ENCODE assay signal across 27 cellular contexts in the genomic region with DNA sequence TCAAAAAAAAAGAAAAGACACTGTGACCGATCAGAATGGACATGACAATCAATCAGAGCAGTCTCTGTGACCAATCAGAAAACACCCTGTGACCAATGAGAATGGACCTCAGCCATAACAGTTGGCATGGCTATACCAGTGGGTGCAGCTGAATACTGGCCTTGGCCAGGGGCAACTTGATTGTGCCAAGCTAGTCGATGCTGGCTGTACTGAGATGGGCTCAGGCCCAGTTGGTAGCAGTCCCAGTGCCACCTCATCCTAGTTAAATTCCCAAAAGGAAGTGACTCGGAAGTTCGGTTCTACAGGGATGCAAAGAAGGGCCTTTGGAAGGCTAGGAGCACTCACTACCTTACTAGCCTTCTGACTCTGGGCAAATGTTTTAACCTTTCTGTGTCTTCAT. TPM values are rescaled to one million over a fixed set of nuclear protein-coding genes. Genes with fewer than 3 reads are reported as not detected.
A peak's percentile ranks its signal among the peaks of the same experiment; 100 is the strongest.
DNase-seq lines count a peak whose midpoint lies in the region; FAIRE-seq lines count a peak whose summit lies in the region.
"Had no signal": no experiment of that assay in that cellular context is flagged by ENCODE, and none has a peak within 500 bp of the region (broad histone marks: within the 10 kb centered on the region; RNA-seq: fewer than 3 reads in every experiment).

No MANE protein-coding gene starts in this region.

- peak; percentile 35 for DNase-seq in ELR (ENCODE audit: low read depth)
- DNase-seq in M059J (ENCODE audit: low read depth), result peak; percentile 62
- peak; percentile 5 for DNase-seq in fibroblast of peridontal ligament (ENCODE audit: extremely low read depth)
- DNase-seq in putamen (ENCODE audit: low spot score), result peak; percentile 50
- no peak for DNase-seq in frontal cortex (ENCODE audit: low spot score in 2 of 2)
- DNase-seq in HUDEP-2 (lab: John Stamatoyannopoulos, UW; ENCODE audit: unreplicated experiment in 76 of 76), result no peak
- DNase-seq in activated T-cell treated with anti-CD3 and anti-CD28 coated beads, Interleukin-2, amount 50 U/mL, for 1 hour, result no peak
- DNase-seq: activated CD4-positive, alpha-beta T cell treated with anti-CD3 and anti-CD28 coated beads for 36 hours; activated CD8-positive, alpha-beta T cell treated with anti-CD3 and anti-CD28 coated beads, Interleukin-2, amount 10 ng/mL, durations not matched to agents 7 days and 5 days; activated effector memory CD4-positive, alpha-beta T cell treated with Interleukin-2 at 50 U/mL for 16 hours; activated T-cell treated with anti-CD3 and anti-CD28 coated beads for 4 hours; CD4-positive, alpha-beta memory T cell; central memory CD4-positive, alpha-beta T cell; gastrocnemius medialis; MM.1S; mucosa of descending colon; NCI-H1436; NCI-H2107; ovary; retina; stimulated activated CD4-positive, alpha-beta T cell treated with anti-CD3 and anti-CD28 coated beads, Interleukin-2, amount 100 ng/mL, for 24 hours had no signal

- no peak for FAIRE-seq in frontal cortex (lab: Jason Lieb, UNC)
- FAIRE-seq: H1, islet of Langerhans, K562 had no signal

RNA-seq across cellular contexts. Expression of a gene that starts 37.2 kb away (rescaled TPM):
- 0.10 TPM in 1 of 2 replicates, not detected in the other for total RNA-seq in M059J (2014; rRNA removed; shearing (Covaris generic))
- under 0.01 TPM for total RNA-seq in frontal cortex
- total RNA-seq: activated CD4-positive, alpha-beta T cell treated with anti-CD3 and anti-CD28 coated beads for 36 hours; activated CD8-positive, alpha-beta T cell treated with anti-CD3 and anti-CD28 coated beads, Interleukin-2, amount 10 ng/mL, durations not matched to agents 7 days and 5 days; ascending aorta; CD4-positive, alpha-beta memory T cell; gastrocnemius medialis; H1; K562; NCI-H460; T-helper 2 cell treated with Interferon-gamma antibody and Interleukin-4, amounts not matched to agents 100 ng/mL and 5 ng/mL, for 36 hours had no signal

Comparison
In these comparisons a context has a peak if more than half of its experiments do, and no peak if none do; other contexts are left out.
1. DNase-seq: peak in ELR (single experiment), M059J (single experiment), fibroblast of peridontal ligament (single experiment) and putamen (single experiment); none in frontal cortex (0 of 2), HUDEP-2 (0 of 76) and activated T-cell treated with anti-CD3 and anti-CD28 coated beads, Interleukin-2, amount 50 U/mL, for 1 hour (single experiment).